ENCODE assay signal across 13 cellular contexts in genomic region chr3:16289144-16289889, GRCh38. TPM values are rescaled to one million over a fixed set of nuclear protein-coding genes. Genes with fewer than 3 reads are reported as not detected.
DNase-seq lines count a peak whose midpoint lies in the region; ATAC-seq and TF ChIP-seq lines count a peak whose summit lies in the region.
"Had no signal": no experiment of that assay in that cellular context is flagged by ENCODE, and none has a peak within 500 bp of the region (broad histone marks: within the 10 kb centered on the region; RNA-seq: fewer than 3 reads in every experiment).

No MANE protein-coding gene starts in this region.

- H3K27ac Mint-ChIP-seq in activated T-cell treated with anti-CD3 and anti-CD28 coated beads, Interleukin-2, amount 50 U/mL, for 72 hours: peak overlapping the region; percentile 95
- peak overlapping the region; percentile 35 for H3K27ac Mint-ChIP-seq in activated T-helper 2 cell treated with anti-CD3 and anti-CD28 coated beads, Interferon-gamma antibody, Interleukin-2, Interleukin-4, amounts not matched to agents 10 μg/mL and 5 μg/mL and 100 μg/mL, durations not matched to agents 14 hours and 24 hours and 36 hours
- H3K27ac Mint-ChIP-seq in stimulated activated naive B cell treated with anti-CD40 and anti-IgM and Interleukin-4, amounts not matched to agents 10 μg/mL and 1 μg/mL and 100 μg/mL, for 72 hours: peak overlapping the region; percentile 20

- peak overlapping the region in 1 of 12 donors; percentile 50 for H3K4me3 ChIP-seq in heart left ventricle
- H3K4me3 ChIP-seq: hepatocyte had no signal

- intact Hi-C loops in activated T-helper 2 cell treated with anti-CD3 and anti-CD28 coated beads, Interferon-gamma antibody, Interleukin-2, Interleukin-4, amounts not matched to agents 10 μg/mL and 5 μg/mL and 100 μg/mL, durations not matched to agents 14 hours and 24 hours and 36 hours (cut with micrococcal nuclease): loop anchor here (10.0 kb wide), 1 partner anchor 945 kb away; no protein-coding TSS in a partner anchor
- intact Hi-C loops in heart left ventricle (cut with DNase I): loop anchor here in 5 of 10 donors (2.0 to 10.0 kb wide), 5 partner anchors 83 to 263 kb away; partner anchors contain the start of gene RFTN1 (in 1 of the 5)

- H3K9me3 Mint-ChIP-seq in activated T-cell treated with anti-CD3 and anti-CD28 coated beads, Interleukin-2, amount 50 U/mL, for 72 hours: peaks cover 6 to 7% of the 10 kb centered on the region in 2 donors
- H3K9me3 Mint-ChIP-seq in activated T-helper 2 cell treated with anti-CD3 and anti-CD28 coated beads, Interferon-gamma antibody, Interleukin-2, Interleukin-4, amounts not matched to agents 10 μg/mL and 5 μg/mL and 100 μg/mL, durations not matched to agents 14 hours and 24 hours and 36 hours: peaks cover 18% of the 10 kb centered on the region
- no peaks in the 10 kb centered on the region for H3K9me3 Mint-ChIP-seq in stimulated activated naive B cell treated with anti-CD40 and anti-IgM and Interleukin-4, amounts not matched to agents 10 μg/mL and 1 μg/mL and 100 μg/mL, for 72 hours

- TF ChIP-seq POLR2A in heart left ventricle (IDR thresholded peaks at IDR 0.05): no peak

- peak overlapping the region; percentile 20 to 88 (median 62) for H3K27ac ChIP-seq in heart left ventricle
- H3K27ac ChIP-seq: hepatocyte had no signal

- no peak for TF ChIP-seq CTCF in heart left ventricle (IDR thresholded peaks at IDR 0.05)

- no peaks in the 10 kb centered on the region for H3K27me3 Mint-ChIP-seq in activated T-cell treated with anti-CD3 and anti-CD28 coated beads, Interleukin-2, amount 50 U/mL, for 72 hours (ENCODE audit: low read depth)
- no peaks in the 10 kb centered on the region for H3K27me3 Mint-ChIP-seq in activated T-helper 2 cell treated with anti-CD3 and anti-CD28 coated beads, Interferon-gamma antibody, Interleukin-2, Interleukin-4, amounts not matched to agents 10 μg/mL and 5 μg/mL and 100 μg/mL, durations not matched to agents 14 hours and 24 hours and 36 hours (ENCODE audit: low read depth)
- no peaks in the 10 kb centered on the region for H3K27me3 Mint-ChIP-seq in stimulated activated naive B cell treated with anti-CD40 and anti-IgM and Interleukin-4, amounts not matched to agents 10 μg/mL and 1 μg/mL and 100 μg/mL, for 72 hours

- H3K4me1 ChIP-seq in heart left ventricle: peaks cover 3 to 71% (median 55%) of the 10 kb centered on the region in 12 donors

- peaks cover 14 to 37% of the 10 kb centered on the region in 2 donors for H3K36me3 Mint-ChIP-seq in activated T-cell treated with anti-CD3 and anti-CD28 coated beads, Interleukin-2, amount 50 U/mL, for 72 hours (ENCODE audit: insufficient read depth in 2 of 2)
- H3K36me3 Mint-ChIP-seq in activated T-helper 2 cell treated with anti-CD3 and anti-CD28 coated beads, Interferon-gamma antibody, Interleukin-2, Interleukin-4, amounts not matched to agents 10 μg/mL and 5 μg/mL and 100 μg/mL, durations not matched to agents 14 hours and 24 hours and 36 hours (ENCODE audit: low read depth): peaks cover 59% of the 10 kb centered on the region
- peaks cover 31 to 52% of the 10 kb centered on the region in 2 donors for H3K36me3 Mint-ChIP-seq in stimulated activated naive B cell treated with anti-CD40 and anti-IgM and Interleukin-4, amounts not matched to agents 10 μg/mL and 1 μg/mL and 100 μg/mL, for 72 hours

- DNase-seq in activated T-cell treated with anti-CD3 and anti-CD28 coated beads, Interleukin-2, amount 50 U/mL, for 72 hours: no peak
- DNase-seq in activated T-cell treated with anti-CD3 and anti-CD28 coated beads, Interleukin-2, amount 50 U/mL, for 1 hour: no peak
- DNase-seq in activated T-helper 2 cell treated with anti-CD3 and anti-CD28 coated beads, Interferon-gamma antibody, Interleukin-2, Interleukin-4, amounts not matched to agents 10 μg/mL and 5 μg/mL and 100 μg/mL, durations not matched to agents 14 hours and 24 hours and 36 hours (ENCODE audit: low spot score): no peak
- DNase-seq in heart left ventricle: no peak
- DNase-seq in stimulated activated naive B cell treated with anti-CD40 and anti-IgM and Interleukin-4, amounts not matched to agents 10 μg/mL and 1 μg/mL and 100 μg/mL, for 72 hours: no peak
- DNase-seq: aorta; effector CD8-positive, alpha-beta T cell; GOT3; NCI-H2227 treated with DMSO at 0.1 percent for 48 hours had no signal

- H3K4me3 Mint-ChIP-seq in activated T-cell treated with anti-CD3 and anti-CD28 coated beads, Interleukin-2, amount 50 U/mL, for 72 hours: peak overlapping the region; percentile 87 to 93
- peak overlapping the region; percentile 82 for H3K4me3 Mint-ChIP-seq in activated T-helper 2 cell treated with anti-CD3 and anti-CD28 coated beads, Interferon-gamma antibody, Interleukin-2, Interleukin-4, amounts not matched to agents 10 μg/mL and 5 μg/mL and 100 μg/mL, durations not matched to agents 14 hours and 24 hours and 36 hours (ENCODE audit: low read depth)
- H3K4me3 Mint-ChIP-seq in stimulated activated naive B cell treated with anti-CD40 and anti-IgM and Interleukin-4, amounts not matched to agents 10 μg/mL and 1 μg/mL and 100 μg/mL, for 72 hours: no peak overlapping the region

- peaks cover 0 to 13% (median 0%) of the 10 kb centered on the region in 9 donors for H3K36me3 ChIP-seq in heart left ventricle

- WGBS in heart left ventricle, 4 donors: 71 to 85% (median 80%) methylated on average over 2 of the region's 2 CpGs

- H3K27me3 ChIP-seq in heart left ventricle: no peaks in the 10 kb centered on the region
- H3K27me3 ChIP-seq: hepatocyte had no signal

- ATAC-seq in activated T-cell treated with anti-CD3 and anti-CD28 coated beads, Interleukin-2, amount 50 U/mL, for 72 hours (replicated peaks in 1 of 2): no peak
- ATAC-seq in heart left ventricle: peak; percentile 38 to 53 (median 44)
- no peak for ATAC-seq in stimulated activated naive B cell treated with anti-CD40 and anti-IgM and Interleukin-4, amounts not matched to agents 10 μg/mL and 1 μg/mL and 100 μg/mL, for 72 hours (replicated peaks)
- no peak for ATAC-seq in GM18870 (IDR thresholded peaks at IDR 0.05; ENCODE audit: unreplicated experiment)
- no peak for ATAC-seq in HG02759 (IDR thresholded peaks at IDR 0.05; ENCODE audit: unreplicated experiment)
- no peak for ATAC-seq in HG02610 (IDR thresholded peaks at IDR 0.05; ENCODE audit: unreplicated experiment)

- peaks cover 87% of the 10 kb centered on the region for H3K4me1 Mint-ChIP-seq in activated T-cell treated with anti-CD3 and anti-CD28 coated beads, Interleukin-2, amount 50 U/mL, for 72 hours (ENCODE audit: low read depth)
- peaks cover 81% of the 10 kb centered on the region for H3K4me1 Mint-ChIP-seq in activated T-helper 2 cell treated with anti-CD3 and anti-CD28 coated beads, Interferon-gamma antibody, Interleukin-2, Interleukin-4, amounts not matched to agents 10 μg/mL and 5 μg/mL and 100 μg/mL, durations not matched to agents 14 hours and 24 hours and 36 hours (ENCODE audit: low read depth)
- H3K4me1 Mint-ChIP-seq in stimulated activated naive B cell treated with anti-CD40 and anti-IgM and Interleukin-4, amounts not matched to agents 10 μg/mL and 1 μg/mL and 100 μg/mL, for 72 hours: peaks cover 20 to 38% of the 10 kb centered on the region in 2 donors

- H3K9me3 ChIP-seq in heart left ventricle: peaks cover 0 to 11% (median 0%) of the 10 kb centered on the region in 12 donors

RNA-seq across cellular contexts. Expression of gene OXNAD1, which starts 24.3 kb away (rescaled TPM):
- 10 to 100 TPM; 34.3 to 52.0 TPM for total RNA-seq in activated T-cell treated with anti-CD3 and anti-CD28 coated beads, Interleukin-2, amount 50 U/mL, for 72 hours
- total RNA-seq in activated T-helper 2 cell treated with anti-CD3 and anti-CD28 coated beads, Interferon-gamma antibody, Interleukin-2, Interleukin-4, amounts not matched to agents 10 μg/mL and 5 μg/mL and 100 μg/mL, durations not matched to agents 14 hours and 24 hours and 36 hours: 18.7 and 20.5 TPM in 2 replicates
- 10 to 100 TPM; 12.8 to 23.6 (median 18.1) TPM for total RNA-seq in heart left ventricle
- polyA plus RNA-seq in heart left ventricle: 10 to 100 TPM in 1 of 2 donors, 1 to 10 TPM in 1; 7.3 to 26.9 TPM

RNA-seq across cellular contexts. Expression of gene DPH3, which starts 24.6 kb away (rescaled TPM):
- 10 to 100 TPM; 23.4 to 26.1 TPM for total RNA-seq in activated T-cell treated with anti-CD3 and anti-CD28 coated beads, Interleukin-2, amount 50 U/mL, for 72 hours
- total RNA-seq in activated T-helper 2 cell treated with anti-CD3 and anti-CD28 coated beads, Interferon-gamma antibody, Interleukin-2, Interleukin-4, amounts not matched to agents 10 μg/mL and 5 μg/mL and 100 μg/mL, durations not matched to agents 14 hours and 24 hours and 36 hours: 22.7 and 23.1 TPM in 2 replicates
- total RNA-seq in heart left ventricle: 10 to 100 TPM; 13.7 to 35.6 (median 20.9) TPM
- polyA plus RNA-seq in heart left ventricle: 10 to 100 TPM in 1 of 2 donors, 1 to 10 TPM in 1; 10.0 to 38.3 TPM

Comparison
In these comparisons a context has a peak if more than half of its experiments do, and no peak if none do; other contexts are left out.
1. ATAC-seq: peak in heart left ventricle (4 of 4); none in activated T-cell treated with anti-CD3 and anti-CD28 coated beads, Interleukin-2, amount 50 U/mL, for 72 hours (0 of 2), stimulated activated naive B cell treated with anti-CD40 and anti-IgM and Interleukin-4, amounts not matched to agents 10 μg/mL and 1 μg/mL and 100 μg/mL, for 72 hours (0 of 2), GM18870 (single experiment), HG02759 (single experiment) and HG02610 (single experiment).
2. H3K27ac Mint-ChIP-seq: peak in every context shown above with its lines; median percentile 95 in activated T-cell treated with anti-CD3 and anti-CD28 coated beads, Interleukin-2, amount 50 U/mL, for 72 hours; 35 in activated T-helper 2 cell treated with anti-CD3 and anti-CD28 coated beads, Interferon-gamma antibody, Interleukin-2, Interleukin-4, amounts not matched to agents 10 μg/mL and 5 μg/mL and 100 μg/mL, durations not matched to agents 14 hours and 24 hours and 36 hours; 20 in stimulated activated naive B cell treated with anti-CD40 and anti-IgM and Interleukin-4, amounts not matched to agents 10 μg/mL and 1 μg/mL and 100 μg/mL, for 72 hours.
3. H3K4me3 Mint-ChIP-seq: peak in activated T-cell treated with anti-CD3 and anti-CD28 coated beads, Interleukin-2, amount 50 U/mL, for 72 hours (2 of 2) and activated T-helper 2 cell treated with anti-CD3 and anti-CD28 coated beads, Interferon-gamma antibody, Interleukin-2, Interleukin-4, amounts not matched to agents 10 μg/mL and 5 μg/mL and 100 μg/mL, durations not matched to agents 14 hours and 24 hours and 36 hours (single experiment); none in stimulated activated naive B cell treated with anti-CD40 and anti-IgM and Interleukin-4, amounts not matched to agents 10 μg/mL and 1 μg/mL and 100 μg/mL, for 72 hours (0 of 2).